In the genomic region with DNA sequence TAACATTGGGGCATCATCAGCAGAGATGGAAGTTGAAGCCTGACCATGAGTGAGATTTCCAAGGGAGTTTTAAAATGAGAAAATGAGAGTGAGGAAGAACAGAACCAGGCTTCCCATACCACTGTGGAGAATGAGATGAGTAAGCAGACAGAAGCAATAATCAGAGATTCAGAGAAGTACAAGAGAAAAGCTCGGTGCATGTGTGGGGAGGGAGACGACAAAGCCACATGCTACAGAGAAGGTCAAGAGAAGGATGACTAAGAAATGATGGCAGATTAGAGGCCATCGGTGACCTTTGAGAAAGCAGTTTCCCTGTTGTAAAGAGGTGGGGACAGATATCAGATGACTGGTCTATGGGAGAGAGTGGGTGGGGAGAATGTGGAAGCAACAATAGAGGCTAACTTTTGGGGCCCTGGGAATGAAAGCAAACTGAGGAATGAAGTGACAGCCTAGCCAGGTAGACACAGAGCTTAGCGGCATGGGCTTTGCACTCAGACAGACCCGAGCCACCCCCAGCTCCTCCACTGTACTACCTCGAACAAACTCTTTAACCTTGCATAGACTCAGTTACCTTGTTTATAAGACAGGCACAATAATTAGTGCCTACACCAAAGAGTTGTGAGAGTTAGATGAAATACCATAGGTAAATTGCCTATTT, we compare ENCODE assay signal across 13 cellular contexts.
DNase-seq lines count a peak whose midpoint lies in the region; ATAC-seq and TF ChIP-seq lines count a peak whose summit lies in the region.
"Had no signal": no experiment of that assay in that cellular context is flagged by ENCODE, and none has a peak within 500 bp of the region (broad histone marks: within the 10 kb centered on the region; RNA-seq: fewer than 3 reads in every experiment).

No MANE protein-coding gene starts in this region.

- intact Hi-C loops in lower lobe of right lung (cut with DNase I): no loop called here

- H3K36me3 Mint-ChIP-seq in CD4-positive, CD25-positive, alpha-beta regulatory T cell: no peaks in the 10 kb centered on the region
- H3K36me3 Mint-ChIP-seq: naive B cell had no signal

- no peaks in the 10 kb centered on the region for H3K9me3 ChIP-seq in CD4-positive, CD25-positive, alpha-beta regulatory T cell (ENCODE audit: control insufficient read depth in 2 of 2, low read length in 2 of 2)
- H3K9me3 ChIP-seq in effector memory CD4-positive, alpha-beta T cell (ENCODE audit: control insufficient read depth, low read length): no peaks in the 10 kb centered on the region
- H3K9me3 ChIP-seq in lower lobe of right lung: no peaks in the 10 kb centered on the region
- H3K9me3 ChIP-seq: BLaER1 had no signal

- no peaks in the 10 kb centered on the region for H3K27me3 Mint-ChIP-seq in CD4-positive, CD25-positive, alpha-beta regulatory T cell

- no peaks in the 10 kb centered on the region for H3K36me3 ChIP-seq in CD4-positive, CD25-positive, alpha-beta regulatory T cell (ENCODE audit: control insufficient read depth, insufficient read depth, low read length)
- no peaks in the 10 kb centered on the region for H3K36me3 ChIP-seq in effector memory CD4-positive, alpha-beta T cell (ENCODE audit: control insufficient read depth, insufficient read depth, low read length)
- H3K36me3 ChIP-seq in lower lobe of right lung: no peaks in the 10 kb centered on the region
- H3K36me3 ChIP-seq: BLaER1 had no signal

- H3K27ac ChIP-seq in CD4-positive, CD25-positive, alpha-beta regulatory T cell (ENCODE audit: insufficient read depth, low read length, poor library complexity, severe bottlenecking): no peak overlapping the region
- H3K27ac ChIP-seq in effector memory CD4-positive, alpha-beta T cell (ENCODE audit: insufficient read depth, low read length, poor library complexity, severe bottlenecking): no peak overlapping the region
- H3K27ac ChIP-seq in lower lobe of right lung: no peak overlapping the region
- H3K27ac ChIP-seq: BLaER1 had no signal

- no peak for DNase-seq in CD4-positive, CD25-positive, alpha-beta regulatory T cell
- DNase-seq in fibroblast of villous mesenchyme (ENCODE audit: low read depth): peak; percentile 23
- no peak for DNase-seq in effector memory CD4-positive, alpha-beta T cell
- DNase-seq in lower lobe of right lung: no peak
- DNase-seq: cerebellar nuclear complex, islet precursor cell, naive B cell, NCI-H510A treated with DMSO at 0.1 percent for 48 hours had no signal

- no peaks in the 10 kb centered on the region for H3K9me3 Mint-ChIP-seq in CD4-positive, CD25-positive, alpha-beta regulatory T cell
- H3K9me3 Mint-ChIP-seq: naive B cell had no signal

- peaks cover 9 to 26% (median 17%) of the 10 kb centered on the region in 4 donors for H3K4me1 Mint-ChIP-seq in CD4-positive, CD25-positive, alpha-beta regulatory T cell

- peak overlapping the region in 1 of 4 donors; percentile 13 for H3K4me3 Mint-ChIP-seq in CD4-positive, CD25-positive, alpha-beta regulatory T cell
- H3K4me3 Mint-ChIP-seq: naive B cell had no signal

- ATAC-seq in CD4-positive, CD25-positive, alpha-beta regulatory T cell (ENCODE audit: low read depth in 2 of 2): no peak
- ATAC-seq in GM18907 (IDR thresholded peaks at IDR 0.05; ENCODE audit: unreplicated experiment) (peak; percentile 51), HG03378 (IDR thresholded peaks at IDR 0.05; ENCODE audit: unreplicated experiment) (peak; percentile 49), lower lobe of right lung (no peak), HG02840 (IDR thresholded peaks at IDR 0.05; ENCODE audit: low FRiP score, unreplicated experiment) (no peak), GM21381 (IDR thresholded peaks at IDR 0.05; ENCODE audit: unreplicated experiment) (no peak)

- no peaks in the 10 kb centered on the region for H3K27me3 ChIP-seq in CD4-positive, CD25-positive, alpha-beta regulatory T cell (ENCODE audit: control insufficient read depth, insufficient read depth, low read length)
- no peaks in the 10 kb centered on the region for H3K27me3 ChIP-seq in effector memory CD4-positive, alpha-beta T cell (replicated peaks; ENCODE audit: control insufficient read depth, insufficient read depth, low read length, poor library complexity, severe bottlenecking)
- no peaks in the 10 kb centered on the region for H3K27me3 ChIP-seq in lower lobe of right lung (ENCODE audit: low read depth)
- H3K27me3 ChIP-seq: BLaER1 had no signal

- no peak overlapping the region for H3K4me3 ChIP-seq in CD4-positive, CD25-positive, alpha-beta regulatory T cell (ENCODE audit: low read depth, low read length)
- no peak overlapping the region for H3K4me3 ChIP-seq in fibroblast of villous mesenchyme (ENCODE audit: low read depth, low read length)
- no peak overlapping the region for H3K4me3 ChIP-seq in effector memory CD4-positive, alpha-beta T cell (ENCODE audit: insufficient read depth, low read depth, low read length, poor library complexity, severe bottlenecking)
- H3K4me3 ChIP-seq in lower lobe of right lung: no peak overlapping the region
- H3K4me3 ChIP-seq: BLaER1 had no signal

- no peak for TF ChIP-seq CTCF in fibroblast of villous mesenchyme (IDR thresholded peaks at IDR 0.05; ENCODE audit: insufficient read depth, low read depth, low read length)
- TF ChIP-seq CTCF in lower lobe of right lung (IDR thresholded peaks at IDR 0.05): no peak

- peaks cover 16% of the 10 kb centered on the region for H3K4me1 ChIP-seq in CD4-positive, CD25-positive, alpha-beta regulatory T cell (ENCODE audit: control insufficient read depth, insufficient read depth, low read length, poor library complexity, severe bottlenecking)
- peaks cover 16% of the 10 kb centered on the region for H3K4me1 ChIP-seq in effector memory CD4-positive, alpha-beta T cell (ENCODE audit: control insufficient read depth, insufficient read depth, low read length, poor library complexity, severe bottlenecking)
- peaks cover 16% of the 10 kb centered on the region for H3K4me1 ChIP-seq in lower lobe of right lung

- H3K27ac Mint-ChIP-seq in CD4-positive, CD25-positive, alpha-beta regulatory T cell: peak overlapping the region in 2 of 3 donors; percentile 12 to 28

Comparison
In these comparisons a context has a peak if more than half of its experiments do, and no peak if none do; other contexts are left out.
1. ATAC-seq: peak in GM18907 (single experiment) and HG03378 (single experiment); none in CD4-positive, CD25-positive, alpha-beta regulatory T cell (0 of 2), lower lobe of right lung (0 of 2), HG02840 (single experiment) and GM21381 (single experiment).